ENCODE assay signal across 8 cellular contexts in genomic region chr20:25623225-25623735, GRCh38. TPM values are rescaled to one million over a fixed set of nuclear protein-coding genes. Genes with fewer than 3 reads are reported as not detected.
DNase-seq lines count a peak whose midpoint lies in the region; ATAC-seq, FAIRE-seq and TF ChIP-seq lines count a peak whose summit lies in the region.

No MANE protein-coding gene starts in this region.

- FAIRE-seq in RCC 7860 (lab: Jason Lieb, UNC): no peak
- FAIRE-seq in GM12891 (lab: Jason Lieb, UNC): no peak

- POLR2A ChIA-PET in AG04449 (lab: Yijun Ruan, JAX): no interaction called here

- CTCF ChIA-PET in AG04449 (lab: Yijun Ruan, JAX): interaction anchor here (0.6 to 2.0 kb wide), 2 partner anchors 9 to 64 kb away, joined by 3 to 11 read pairs; no protein-coding TSS in a partner anchor

- TF ChIP-seq CTCF in AG04449 (IDR thresholded peaks at IDR 0.05; ENCODE audit: insufficient read depth, low read length, missing control alignments) (no peak), gastrocnemius medialis (IDR thresholded peaks at IDR 0.05 in 4 of 5, conservative IDR thresholded peaks at IDR 0.05 in 1 of 5) (no peak)

- H3K9me3 ChIP-seq in gastrocnemius medialis: no peaks in the 10 kb centered on the region

- H3K27ac ChIP-seq in gastrocnemius medialis: peak overlapping the region; percentile 87 to 93 (median 92)

- TF ChIP-seq POLR2A in gastrocnemius medialis (IDR thresholded peaks at IDR 0.05) (no peak), GM12891 (IDR thresholded peaks at IDR 0.05; ENCODE audit: low read depth, low read length) (no peak)

- H3K4me3 ChIP-seq in AG04449 (ENCODE audit: low read depth, low read length) (peak overlapping the region; percentile 79), gastrocnemius medialis (peak overlapping the region; percentile 72 to 95 (median 85))

- no peaks in the 10 kb centered on the region for H3K36me3 ChIP-seq in gastrocnemius medialis

- no peak for DNase-seq in AG04449 (ENCODE audit: low read depth, low spot score)
- peak; percentile 5 for DNase-seq in RCC 7860 (ENCODE audit: low spot score)
- DNase-seq in anterior cingulate cortex (lab: John Stamatoyannopoulos, UW): peak in 38 of 58 donors; percentile 7 to 73 (median 42)
- peak in 32 of 51 donors; percentile 3 to 61 (median 35) for DNase-seq in hypothalamus (lab: John Stamatoyannopoulos, UW)
- DNase-seq in gastrocnemius medialis: peak; percentile 19 to 35
- DNase-seq in GM12891 (ENCODE audit: insufficient read length, low spot score): no peak

- intact Hi-C loops in gastrocnemius medialis (cut with DNase I; ENCODE audit: low total_unique reads): loop anchor here (2.0 to 5.0 kb wide), 2 partner anchors 74 to 244 kb away; partner anchors contain the start of gene ZNF337

- H3K4me1 ChIP-seq in gastrocnemius medialis: peaks cover 10 to 11% of the 10 kb centered on the region in 2 donors

- in situ Hi-C loops in gastrocnemius medialis (cut with MboI; ENCODE audit: low sequenced_read_pairs in 4 of 4): loop anchor here in 2 of 4 donors (5.0 to 25.0 kb wide), 2 partner anchors 74 to 239 kb away; partner anchors contain the start of gene ZNF337 (in 1 of the 2)

- ATAC-seq in GM18519 (IDR thresholded peaks at IDR 0.05; ENCODE audit: low FRiP score, unreplicated experiment) (peak; percentile 19), HG03045 (IDR thresholded peaks at IDR 0.05; ENCODE audit: unreplicated experiment) (peak; percentile 28), gastrocnemius medialis (peak; percentile 35 to 43)

- no peaks in the 10 kb centered on the region for H3K27me3 ChIP-seq in gastrocnemius medialis

TF ChIP-seq in GM12891, 5 proteins besides CTCF, POLR2A, EP300 and RAD21:
- TF ChIP-seq TAF1 (IDR thresholded peaks at IDR 0.05; ENCODE audit: low read depth, low read length) (no peak), PAX5 (IDR thresholded peaks at IDR 0.05; ENCODE audit: insufficient read depth, low read length, severe bottlenecking) (no peak), SPI1 (IDR thresholded peaks at IDR 0.05; ENCODE audit: low read depth, low read length) (no peak), POLR2AphosphoS5 (IDR thresholded peaks at IDR 0.05; ENCODE audit: low read depth, low read length) (no peak), POU2F2 (IDR thresholded peaks at IDR 0.05; ENCODE audit: low read depth, low read length) (no peak)

RNA-seq across cellular contexts. Expression of gene NANP, which starts 0.5 kb away (rescaled TPM):
- 1 to 10 TPM; 1.5 to 3.6 (median 2.6) TPM for total RNA-seq in gastrocnemius medialis
- polyA plus RNA-seq in GM12891 (2012; ENCODE audit: low read depth, missing spikeins): 1.7 TPM

RNA-seq across cellular contexts. Expression of gene NINL, which starts 37.9 kb away (rescaled TPM):
- total RNA-seq in gastrocnemius medialis: 1 to 10 TPM in 2 of 4 donors, under 1 TPM in 2; 0.24 to 6.1 (median 0.88) TPM
- 0.15 TPM for polyA plus RNA-seq in GM12891 (2012; ENCODE audit: low read depth, missing spikeins)

Comparison
In these comparisons a context has a peak if more than half of its experiments do, and no peak if none do; other contexts are left out.
1. DNase-seq: peak in RCC 7860 (single experiment), anterior cingulate cortex (38 of 58), hypothalamus (32 of 51) and gastrocnemius medialis (2 of 2); none in AG04449 (single experiment) and GM12891 (single experiment).
2. Peak in every context shown above with its lines, with median percentiles within 50 percentile points of each other: ATAC-seq.